Comparison of ENCODE assay signal across 11 cellular contexts in genomic region chr10:67803588-67804394, GRCh38. TPM values are rescaled to one million over a fixed set of nuclear protein-coding genes. Genes with fewer than 3 reads are reported as not detected.
DNase-seq lines count a peak whose midpoint lies in the region; ATAC-seq and TF ChIP-seq lines count a peak whose summit lies in the region.
"Had no signal": no experiment of that assay in that cellular context is flagged by ENCODE, and none has a peak within 500 bp of the region (broad histone marks: within the 10 kb centered on the region; RNA-seq: fewer than 3 reads in every experiment).

No MANE protein-coding gene starts in this region.

- H2AFZ ChIP-seq in GM23338, result no peak overlapping the region

- no peaks in the 10 kb centered on the region for H3K9me3 Mint-ChIP-seq in GM23338

- no peak overlapping the region for H3K4me3 Mint-ChIP-seq in GM23338

- no peaks in the 10 kb centered on the region for H3K36me3 ChIP-seq in GM23338 (ENCODE audit: insufficient read depth)

- DNase-seq in iris pigment epithelial cell (ENCODE audit: low read depth) (peak; percentile 25), NAMALWA (ENCODE audit: low spot score) (no peak), SW480 (ENCODE audit: low spot score) (no peak), NCI-H510A treated with DMSO at 0.1 percent for 48 hours (lab: John Stamatoyannopoulos, UW) (no peak), GM23338 (ENCODE audit: low spot score) (no peak)
- DNase-seq: DMS153, NCI-H524 treated with DMSO at 0.1 percent for 48 hours, occipital lobe had no signal

- no peaks in the 10 kb centered on the region for H4K20me1 ChIP-seq in GM23338 (replicated peaks; ENCODE audit: insufficient read depth)

- H3K4me2 ChIP-seq in GM23338, result no peak overlapping the region

- peak; percentile 82 for ATAC-seq in GM18517 (IDR thresholded peaks at IDR 0.05; ENCODE audit: unreplicated experiment)
- peak; percentile 75 for ATAC-seq in GM21367 (IDR thresholded peaks at IDR 0.05; ENCODE audit: unreplicated experiment)
- peak; percentile 68 for ATAC-seq in HG03280 (IDR thresholded peaks at IDR 0.05; ENCODE audit: unreplicated experiment)
- ATAC-seq in GM23338, result no peak

- no peaks in the 10 kb centered on the region for H3K36me3 Mint-ChIP-seq in GM23338 (ENCODE audit: low read depth)

- H3K4me3 ChIP-seq in GM23338, result no peak overlapping the region

- no peak for TF ChIP-seq CTCF in GM23338 (conservative IDR thresholded peaks at IDR 0.05; ENCODE audit: low read depth in 2 of 2)

- H3K4me1 Mint-ChIP-seq in GM23338, result peaks cover 14% of the 10 kb centered on the region

- H3F3A ChIP-seq in GM23338 (replicated peaks; ENCODE audit: low read depth), result no peaks in the 10 kb centered on the region

- H3K79me2 ChIP-seq in GM23338 (replicated peaks; ENCODE audit: insufficient read depth), result no peaks in the 10 kb centered on the region

- H3K9me2 ChIP-seq in GM23338 (ENCODE audit: insufficient read depth), result no peaks in the 10 kb centered on the region

- H3K27ac Mint-ChIP-seq in GM23338, result no peak overlapping the region

- no peaks in the 10 kb centered on the region for H3K27me3 ChIP-seq in GM23338 (ENCODE audit: insufficient read depth)

- peaks cover 17% of the 10 kb centered on the region for H3K4me1 ChIP-seq in GM23338 (ENCODE audit: insufficient read depth)

- no peaks in the 10 kb centered on the region for H3K27me3 Mint-ChIP-seq in GM23338 (ENCODE audit: insufficient read depth, low read depth, poor library complexity)

- H3K27ac ChIP-seq in GM23338 (ENCODE audit: low read depth), result no peak overlapping the region

TF ChIP-seq in GM23338, 12 proteins besides CTCF, POLR2A, EP300 and RAD21:
- TF ChIP-seq REST (IDR thresholded peaks at IDR 0.05; ENCODE audit: unreplicated experiment), result no peak
- TF ChIP-seq ZNF331 (CRISPR knock-in tag; IDR thresholded peaks at IDR 0.05; ENCODE audit: low read depth), result no peak
- no peak for TF ChIP-seq ETS1 (IDR thresholded peaks at IDR 0.05)
- no peak for TF ChIP-seq ZNF114 (CRISPR knock-in tag; IDR thresholded peaks at IDR 0.05)
- no peak for TF ChIP-seq EZH2phosphoT487 (IDR thresholded peaks at IDR 0.05; ENCODE audit: unreplicated experiment)
- TF ChIP-seq ZNF462 (CRISPR knock-in tag; IDR thresholded peaks at IDR 0.05), result no peak

RNA-seq across cellular contexts. Expression of gene DNAJC12, which starts 34.2 kb away (rescaled TPM):
- total RNA-seq in GM23338 (2014; rRNA removed; shearing (Covaris generic)), result 1.1 and 2.2 TPM in 2 replicates
- polyA plus RNA-seq in GM23338 (2016; fragmentation: Nextera tagmentation; extraction: Ambion mirVana), result 4.5 and 5.7 TPM in 2 replicates
